In genomic region chr6:35508542-35508941, GRCh38 we compare ENCODE assay signal across 17 cellular contexts. TPM values are rescaled to one million over a fixed set of nuclear protein-coding genes. Genes with fewer than 3 reads are reported as not detected.
DNase-seq lines count a peak whose midpoint lies in the region; ATAC-seq and TF ChIP-seq lines count a peak whose summit lies in the region.
"Had no signal": no experiment of that assay in that cellular context is flagged by ENCODE, and none has a peak within 500 bp of the region (broad histone marks: within the 10 kb centered on the region; RNA-seq: fewer than 3 reads in every experiment).

No MANE protein-coding gene starts in this region.

- in situ Hi-C loops in GM23248 (cut with MboI) (no loop called here), gastrocnemius medialis (cut with MboI; ENCODE audit: low sequenced_read_pairs in 4 of 4) (no loop called here)

- WGBS in GM23248 (ENCODE audit: low coverage in 1 of 2, low lambda C conversion rate in 2 of 2, missing lambda C conversion rate in 2 of 2), 2 experiments = 32 to 44% methylated on average over 4 to 5 of the region's 5 CpGs

- H3K79me2 ChIP-seq in GM23248 (ENCODE audit: insufficient read depth) = no peaks in the 10 kb centered on the region

- DNase-seq in GM20000 (ENCODE audit: low spot score) = peak; percentile 19
- no peak for DNase-seq in T-helper 17 cell
- DNase-seq in neural crest cell (ENCODE audit: low read depth, low spot score) = no peak
- DNase-seq in GM23248 = no peak
- no peak for DNase-seq in gastrocnemius medialis
- DNase-seq in HuH-7.5 (ENCODE audit: low spot score) = no peak
- DNase-seq: ACHN; CD4-positive, alpha-beta memory T cell; COR-L47; DMS79 had no signal

- TF ChIP-seq POLR2A in gastrocnemius medialis (IDR thresholded peaks at IDR 0.05) = no peak

- no peaks in the 10 kb centered on the region for H3K9me3 Mint-ChIP-seq in neural crest cell
- H3K9me3 Mint-ChIP-seq: CD4-positive, alpha-beta memory T cell had no signal

- H4K20me1 ChIP-seq in BLaER1 (no peaks in the 10 kb centered on the region), GM23248 (ENCODE audit: insufficient read depth) (no peaks in the 10 kb centered on the region)

- H3K27me3 ChIP-seq in BLaER1 (peaks cover 44% of the 10 kb centered on the region), GM23248 (replicated peaks; ENCODE audit: insufficient read depth) (peaks cover 28% of the 10 kb centered on the region), gastrocnemius medialis (peaks cover 6 to 11% (median 10%) of the 10 kb centered on the region in 3 donors)

- H3K36me3 Mint-ChIP-seq in T-helper 17 cell (ENCODE audit: low read depth) (peaks cover 2% of the 10 kb centered on the region), neural crest cell (ENCODE audit: low read depth) (no peaks in the 10 kb centered on the region)
- H3K36me3 Mint-ChIP-seq: CD4-positive, alpha-beta memory T cell had no signal

- H3K9me2 ChIP-seq in GM23248 (ENCODE audit: insufficient read depth) = no peaks in the 10 kb centered on the region

- H3K4me1 Mint-ChIP-seq in T-helper 17 cell = peaks cover 6% of the 10 kb centered on the region
- H3K4me1 Mint-ChIP-seq in neural crest cell = peaks cover 36% of the 10 kb centered on the region

- H3K27me3 Mint-ChIP-seq in T-helper 17 cell (peaks cover 25% of the 10 kb centered on the region), neural crest cell (ENCODE audit: low read depth) (no peaks in the 10 kb centered on the region)

- H3K4me3 Mint-ChIP-seq in T-helper 17 cell (no peak overlapping the region), neural crest cell (no peak overlapping the region)
- H3K4me3 Mint-ChIP-seq: CD4-positive, alpha-beta memory T cell had no signal

- H3K9me3 ChIP-seq in BLaER1 = no peaks in the 10 kb centered on the region
- H3K9me3 ChIP-seq in T-helper 17 cell (ENCODE audit: control insufficient read depth, low read length, poor library complexity, severe bottlenecking) = no peaks in the 10 kb centered on the region
- no peaks in the 10 kb centered on the region for H3K9me3 ChIP-seq in GM23248 (ENCODE audit: low read depth)
- no peaks in the 10 kb centered on the region for H3K9me3 ChIP-seq in gastrocnemius medialis

- 0 out of 2 replicates have a peak overlapping the region, but pooled peaks have one; percentile 9 for H3K27ac ChIP-seq in BLaER1
- no peak overlapping the region for H3K27ac ChIP-seq in GM23248
- H3K27ac ChIP-seq in gastrocnemius medialis = no peak overlapping the region
- H3K27ac ChIP-seq: C4-2B had no signal

- H3K9ac ChIP-seq in BLaER1 = no peak overlapping the region; the same call in 1 of the 2 replicates
- no peak overlapping the region for H3K9ac ChIP-seq in GM23248

- no peaks in the 10 kb centered on the region for H3F3A ChIP-seq in GM23248 (ENCODE audit: insufficient read depth)

- H2AFZ ChIP-seq in GM23248 = no peak overlapping the region

- H3K27ac Mint-ChIP-seq in T-helper 17 cell (peak overlapping the region; percentile 16), neural crest cell (ENCODE audit: unreplicated experiment) (peak overlapping the region; percentile 43)

- ATAC-seq in T-helper 17 cell (no peak), HG03439 (IDR thresholded peaks at IDR 0.05; ENCODE audit: unreplicated experiment) (no peak), gastrocnemius medialis (no peak)
- ATAC-seq: GM12878 had no signal

- intact Hi-C loops in gastrocnemius medialis (cut with DNase I; ENCODE audit: low total_unique reads) = no loop called here

- peak overlapping the region; percentile 84 for H3K4me2 ChIP-seq in BLaER1
- H3K4me2 ChIP-seq in GM23248 (ENCODE audit: unreplicated experiment) = no peak overlapping the region

- peaks cover 52% of the 10 kb centered on the region for H3K4me1 ChIP-seq in BLaER1
- H3K4me1 ChIP-seq in GM23248 (ENCODE audit: insufficient read depth) = no peaks in the 10 kb centered on the region
- peaks cover 2 to 10% of the 10 kb centered on the region in 2 donors for H3K4me1 ChIP-seq in gastrocnemius medialis

- H3K36me3 ChIP-seq in BLaER1 (no peaks in the 10 kb centered on the region), GM23248 (ENCODE audit: low read depth) (no peaks in the 10 kb centered on the region), gastrocnemius medialis (no peaks in the 10 kb centered on the region)

- TF ChIP-seq CTCF in GM20000 (IDR thresholded peaks at IDR 0.05; ENCODE audit: extremely low read depth, missing control alignments) (no peak), neural crest cell (conservative IDR thresholded peaks at IDR 0.05) (no peak), gastrocnemius medialis (IDR thresholded peaks at IDR 0.05 in 4 of 5, conservative IDR thresholded peaks at IDR 0.05 in 1 of 5) (no peak)

- H3K4me3 ChIP-seq in BLaER1 = no peak overlapping the region
- H3K4me3 ChIP-seq in GM23248 = no peak overlapping the region
- H3K4me3 ChIP-seq in gastrocnemius medialis = no peak overlapping the region
- H3K4me3 ChIP-seq: GM12878 had no signal

RNA-seq across cellular contexts. Expression of gene TULP1, which starts 4.2 kb away (rescaled TPM):
- total RNA-seq in T-helper 17 cell (not detected), neural crest cell (not detected in 2 replicates), gastrocnemius medialis (not detected)
- not detected in 2 replicates for total RNA-seq in GM23248 (2014; rRNA removed; shearing (Covaris generic))
- polyA plus RNA-seq in GM23248 (2016; fragmentation: Nextera tagmentation; extraction: Ambion mirVana) = not detected in 2 replicates
- total RNA-seq: A172; CD4-positive, alpha-beta memory T cell; G401; GM12878; HT1080 had no signal
- polyA plus RNA-seq: CD4-positive, alpha-beta memory T cell; GM12878 had no signal

RNA-seq across cellular contexts. Expression of gene TEAD3, which starts 11.7 kb away (rescaled TPM):
- total RNA-seq in T-helper 17 cell = under 1 TPM in 1 of 2 donors, not detected in 1; 0.12 TPM
- 18.0 and 19.2 TPM in 2 replicates for total RNA-seq in neural crest cell
- 10.5 and 12.0 TPM in 2 replicates for total RNA-seq in GM23248 (2014; rRNA removed; shearing (Covaris generic))
- 6.9 TPM in 2 replicates for polyA plus RNA-seq in GM23248 (2016; fragmentation: Nextera tagmentation; extraction: Ambion mirVana)
- 10 to 100 TPM; 11.5 to 14.8 (median 13.5) TPM for total RNA-seq in gastrocnemius medialis

RNA-seq across cellular contexts. Expression of gene RPL10A, which starts 40.3 kb away (rescaled TPM):
- total RNA-seq in T-helper 17 cell (1,000 to 10,000 TPM; 2,096 to 2,128 TPM), neural crest cell (1,717 and 1,733 TPM in 2 replicates), gastrocnemius medialis (1,000 to 10,000 TPM in 1 of 4 donors, 100 to 1,000 TPM in 3; 772 to 1,014 (median 808) TPM)
- 852 and 915 TPM in 2 replicates for total RNA-seq in GM23248 (2014; rRNA removed; shearing (Covaris generic))
- polyA plus RNA-seq in GM23248 (2016; fragmentation: Nextera tagmentation; extraction: Ambion mirVana) = 346 and 366 TPM in 2 replicates

RNA-seq across cellular contexts. Expression of gene FANCE, which starts 56.4 kb away (rescaled TPM):
- total RNA-seq in T-helper 17 cell (1 to 10 TPM; 3.7 to 4.5 TPM), neural crest cell (18.8 and 20.4 TPM in 2 replicates), gastrocnemius medialis (10 to 100 TPM in 1 of 4 donors, 1 to 10 TPM in 3; 2.5 to 10.5 (median 5.9) TPM)
- total RNA-seq in GM23248 (2014; rRNA removed; shearing (Covaris generic)) = 9.7 and 14.7 TPM in 2 replicates
- 3.7 and 4.3 TPM in 2 replicates for polyA plus RNA-seq in GM23248 (2016; fragmentation: Nextera tagmentation; extraction: Ambion mirVana)

Comparison
In these comparisons a context has a peak if more than half of its experiments do, and no peak if none do; other contexts are left out.
1. RNA of gene TEAD3, which starts 11.7 kb away (total RNA-seq): 18.0 to 19.2 TPM in neural crest cell, 11.5 to 14.8 TPM in gastrocnemius medialis and 10.5 to 12.0 TPM in GM23248; 0.12 TPM in T-helper 17 cell; every median in the first group is over 10 times any median in the second.